In genomic region chr3:14766428-14767244, GRCh38 we compare ENCODE assay signal across 19 cellular contexts. TPM values are rescaled to one million over a fixed set of nuclear protein-coding genes. Genes with fewer than 3 reads are reported as not detected.
"Had no signal": no experiment of that assay in that cellular context is flagged by ENCODE, and none has a peak within 500 bp of the region (broad histone marks: within the 10 kb centered on the region; RNA-seq: fewer than 3 reads in every experiment).

No MANE protein-coding gene starts in this region.

- H3K9me3 Mint-ChIP-seq: activated naive CD4-positive, alpha-beta T cell treated with anti-CD3 and anti-CD28 coated beads for 36 hours; effector memory CD8-positive, alpha-beta T cell had no signal

- H3K4me3 Mint-ChIP-seq: activated naive CD4-positive, alpha-beta T cell treated with anti-CD3 and anti-CD28 coated beads for 36 hours; effector memory CD8-positive, alpha-beta T cell; naive thymus-derived CD4-positive, alpha-beta T cell; type B pancreatic cell had no signal

- H3K27me3 ChIP-seq: gastrocnemius medialis, heart right ventricle, neutrophil had no signal

- H3K36me3 Mint-ChIP-seq: type B pancreatic cell had no signal

- ATAC-seq: effector memory CD8-positive, alpha-beta T cell; gastrocnemius medialis; naive thymus-derived CD4-positive, alpha-beta T cell; stimulated activated naive CD8-positive, alpha-beta T cell treated with anti-CD3 and anti-CD28 coated beads, Interleukin-15, Interleukin-2, amounts not matched to agents 100 U/mL and 50 U/mL, for 24 hours had no signal

- DNase-seq: activated CD4-positive, CD25-positive, alpha-beta regulatory T cell treated with anti-CD3 and anti-CD28 coated beads, Interleukin-2, amount 50 U/mL, for 72 hours; activated naive CD4-positive, alpha-beta T cell treated with anti-CD3 and anti-CD28 coated beads for 36 hours; activated T-cell treated with anti-CD3 and anti-CD28 coated beads for 4 hours; dermis blood vessel endothelial cell; effector memory CD8-positive, alpha-beta T cell; gastrocnemius medialis; heart right ventricle; mammary epithelial cell; naive thymus-derived CD4-positive, alpha-beta T cell; stimulated activated CD4-positive, alpha-beta T cell treated with anti-CD3 and anti-CD28 coated beads, Interleukin-4, amount 100 ng/mL, for 24 hours; stimulated activated naive CD8-positive, alpha-beta T cell treated with anti-CD3 and anti-CD28 coated beads, Interleukin-15, Interleukin-2, amounts not matched to agents 100 U/mL and 50 U/mL, for 24 hours; T-helper 1 cell; T1000 had no signal

- H3K9me3 ChIP-seq: gastrocnemius medialis, heart right ventricle, neutrophil had no signal

- H3K4me1 ChIP-seq: gastrocnemius medialis, heart right ventricle had no signal

- H3K4me3 ChIP-seq: gastrocnemius medialis, heart right ventricle, skin epidermis had no signal

- H3K27ac Mint-ChIP-seq: activated naive CD4-positive, alpha-beta T cell treated with anti-CD3 and anti-CD28 coated beads for 36 hours; effector memory CD8-positive, alpha-beta T cell; naive thymus-derived CD4-positive, alpha-beta T cell; type B pancreatic cell had no signal

- H3K36me3 ChIP-seq: gastrocnemius medialis, heart right ventricle, neutrophil had no signal

- H3K27ac ChIP-seq: epithelial cell of prostate, gastrocnemius medialis, heart right ventricle, neutrophil, skin epidermis had no signal

RNA-seq across cellular contexts. Expression of gene FGD5, which starts 52.1 kb away (rescaled TPM):
- total RNA-seq: activated CD8-positive, alpha-beta memory T cell treated with anti-CD3 and anti-CD28 coated beads for 36 hours; activated naive CD4-positive, alpha-beta T cell treated with anti-CD3 and anti-CD28 coated beads for 36 hours; bronchial epithelial cell; mammary epithelial cell had no signal
